2 cellular contexts compared by ENCODE assay signal in genomic region chr18:49648326-49648725, GRCh38.
TF ChIP-seq lines count a peak whose summit lies in the region.

No MANE protein-coding gene starts in this region.

TF ChIP-seq in IMR-90, 13 proteins besides CTCF, POLR2A, EP300 and RAD21:
- TF ChIP-seq MAZ (IDR thresholded peaks at IDR 0.05; ENCODE audit: borderline replicate concordance, low read depth, low read length) (no peak), MXI1 (IDR thresholded peaks at IDR 0.05; ENCODE audit: borderline replicate concordance, low read depth, low read length) (no peak), RFX5 (IDR thresholded peaks at IDR 0.05; ENCODE audit: low read depth, low read length) (no peak), CHD1 (IDR thresholded peaks at IDR 0.05; ENCODE audit: low read depth, low read length) (no peak), USF2 (IDR thresholded peaks at IDR 0.05; ENCODE audit: low read depth, low read length) (no peak), MAFK (IDR thresholded peaks at IDR 0.05; ENCODE audit: low read depth, low read length) (no peak), CEBPB (IDR thresholded peaks at IDR 0.05; ENCODE audit: low read depth, low read length) (no peak), BHLHE40 (IDR thresholded peaks at IDR 0.05; ENCODE audit: low read depth, low read length) (no peak), ELK1 (IDR thresholded peaks at IDR 0.05; ENCODE audit: borderline replicate concordance, low read depth, low read length) (no peak), RCOR1 (IDR thresholded peaks at IDR 0.05; ENCODE audit: insufficient replicate concordance, low read length) (no peak), NFE2L2 (IDR thresholded peaks at IDR 0.05; ENCODE audit: low read depth, low read length) (no peak), FOS (IDR thresholded peaks at IDR 0.05; ENCODE audit: low read depth, low read length) (no peak), SMC3 (IDR thresholded peaks at IDR 0.05; ENCODE audit: low read depth, low read length) (no peak)

TF ChIP-seq in H1, 55 proteins besides CTCF, POLR2A, EP300 and RAD21:
- TF ChIP-seq CREB1 (IDR thresholded peaks at IDR 0.05), result no peak
- TF ChIP-seq BCL11A (IDR thresholded peaks at IDR 0.05; ENCODE audit: low read depth in 2 of 2, low read length in 2 of 2), result no peak
- TF ChIP-seq RBBP5 (IDR thresholded peaks at IDR 0.05; ENCODE audit: borderline replicate concordance, low read depth, low read length), result no peak
